10 cellular contexts compared by ENCODE assay signal in the genomic region with DNA sequence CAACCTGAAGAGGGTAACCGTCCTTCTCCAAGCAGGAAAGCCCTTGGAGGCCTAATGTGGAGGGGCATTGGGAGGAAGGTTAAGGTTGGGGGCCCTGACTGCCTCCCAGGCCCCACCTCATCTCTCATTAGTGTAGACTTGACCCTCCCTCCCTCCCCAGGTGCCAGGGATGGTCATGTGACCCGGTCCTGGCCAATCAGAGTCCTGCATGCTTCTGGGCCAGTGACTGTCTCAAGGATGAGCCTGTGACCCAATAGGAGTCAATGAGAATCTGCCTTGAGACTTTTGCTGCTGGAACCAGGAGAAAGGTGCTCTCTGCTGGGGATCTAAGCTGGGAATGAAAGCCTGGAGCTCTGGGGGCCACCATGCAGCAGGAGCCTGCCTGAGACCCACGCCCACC.
A peak's percentile ranks its signal among the peaks of the same experiment; 100 is the strongest.
DNase-seq lines count a peak whose midpoint lies in the region; ATAC-seq and TF ChIP-seq lines count a peak whose summit lies in the region.
"Had no signal": no experiment of that assay in that cellular context is flagged by ENCODE, and none has a peak within 500 bp of the region (broad histone marks: within the 10 kb centered on the region; RNA-seq: fewer than 3 reads in every experiment).

No MANE protein-coding gene starts in this region.

- WGBS in body of pancreas, 2 donors: 82 to 87% methylated on average over 3 of the region's 3 CpGs

- peaks cover 100% of the 10 kb centered on the region for H3K4me1 ChIP-seq in left ventricle myocardium inferior
- H3K4me1 ChIP-seq in OCI-LY7 (ENCODE audit: insufficient read depth, low read length, poor library complexity, severe bottlenecking): peaks cover 17% of the 10 kb centered on the region
- peaks cover 57% of the 10 kb centered on the region for H3K4me1 ChIP-seq in body of pancreas

- no peaks in the 10 kb centered on the region for H3K9me3 ChIP-seq in left ventricle myocardium inferior (replicated peaks)
- H3K9me3 ChIP-seq in OCI-LY7 (ENCODE audit: low read length): no peaks in the 10 kb centered on the region
- H3K9me3 ChIP-seq in body of pancreas: no peaks in the 10 kb centered on the region

- H3K27ac ChIP-seq in left ventricle myocardium inferior (replicated peaks) (peak overlapping the region; percentile 83), OCI-LY7 (ENCODE audit: low read depth, low read length, poor library complexity, severe bottlenecking) (no peak overlapping the region), temporal lobe (ENCODE audit: low read depth, low read length) (peak overlapping the region; percentile 77), body of pancreas (peak overlapping the region in 2 of 4 donors; percentile 78 to 84)

- no peak overlapping the region for H2AFZ ChIP-seq in OCI-LY7 (ENCODE audit: low read length)

- POLR2A ChIA-PET in OCI-LY7 (lab: Charles Lee): no interaction called here

- H3K4me2 ChIP-seq in OCI-LY7 (ENCODE audit: low read length): no peak overlapping the region

- H3K4me3 Mint-ChIP-seq in stimulated activated memory B cell treated with anti-CD40 and anti-IgM and Interleukin-4, amounts not matched to agents 10 μg/mL and 1 μg/mL and 100 μg/mL, for 72 hours: no peak overlapping the region
- H3K4me3 Mint-ChIP-seq: CD8-positive, alpha-beta T cell had no signal

- H3K9me2 ChIP-seq in OCI-LY7 (ENCODE audit: insufficient read depth, low read length): no peaks in the 10 kb centered on the region

- H3K36me3 ChIP-seq in left ventricle myocardium inferior: peaks cover 15% of the 10 kb centered on the region
- H3K36me3 ChIP-seq in OCI-LY7 (ENCODE audit: insufficient read depth, low read length): peaks cover 8% of the 10 kb centered on the region; the same call in 1 of the 2 replicates
- no peaks in the 10 kb centered on the region for H3K36me3 ChIP-seq in body of pancreas (replicated peaks in 1 of 2; ENCODE audit: insufficient read depth in 1 of 2, low read depth in 2 of 2)

- peaks cover 30% of the 10 kb centered on the region for H3K36me3 Mint-ChIP-seq in stimulated activated memory B cell treated with anti-CD40 and anti-IgM and Interleukin-4, amounts not matched to agents 10 μg/mL and 1 μg/mL and 100 μg/mL, for 72 hours

- no TSS peak for BruUV-seq in OCI-LY7 (replicated peaks; lab: Mats Ljungman, UMichigan)

- CTCF ChIA-PET in OCI-LY7 (lab: Charles Lee; ENCODE audit: unreplicated experiment): no interaction called here

- intact Hi-C loops in left ventricle myocardium inferior (cut with micrococcal nuclease): no loop called here
- intact Hi-C loops in Right ventricle myocardium superior (cut with DNase I): no loop called here
- intact Hi-C loops in OCI-LY7 (cut with micrococcal nuclease; ENCODE audit: unreplicated experiment): no loop called here
- intact Hi-C loops in body of pancreas (cut with DNase I): loop anchor here (10.0 kb wide), 1 partner anchor 122 kb away; no protein-coding TSS in a partner anchor

- ATAC-seq in Right ventricle myocardium superior (ENCODE audit: poor library complexity) (no peak), body of pancreas (no peak), HG02885 (IDR thresholded peaks at IDR 0.05; ENCODE audit: poor library complexity, unreplicated experiment) (no peak)
- no peak for ATAC-seq in stimulated activated memory B cell treated with anti-CD40 and anti-IgM and Interleukin-4, amounts not matched to agents 10 μg/mL and 1 μg/mL and 100 μg/mL, for 72 hours
- ATAC-seq: CD8-positive, alpha-beta T cell had no signal

- H3K27me3 ChIP-seq in left ventricle myocardium inferior (ENCODE audit: low read depth) (no peaks in the 10 kb centered on the region), body of pancreas (no peaks in the 10 kb centered on the region)

- peaks cover 88% of the 10 kb centered on the region for H3K4me1 Mint-ChIP-seq in stimulated activated memory B cell treated with anti-CD40 and anti-IgM and Interleukin-4, amounts not matched to agents 10 μg/mL and 1 μg/mL and 100 μg/mL, for 72 hours

- no peak for TF ChIP-seq CTCF in left ventricle myocardium inferior (IDR thresholded peaks at IDR 0.05; ENCODE audit: borderline replicate concordance)
- no peak for TF ChIP-seq CTCF in OCI-LY7 (conservative IDR thresholded peaks at IDR 0.05; ENCODE audit: low read length)
- no peak for TF ChIP-seq CTCF in body of pancreas (IDR thresholded peaks at IDR 0.05)

- H4K20me1 ChIP-seq in OCI-LY7 (ENCODE audit: insufficient read depth, low read length): peaks cover 18% of the 10 kb centered on the region; the same call in 1 of the 2 replicates

- DNase-seq in left ventricle myocardium inferior: no peak
- DNase-seq in Right ventricle myocardium superior: no peak
- DNase-seq in OCI-LY7 (ENCODE audit: low spot score): peak; percentile 53
- DNase-seq in erythroblast (lab: John Stamatoyannopoulos, UW): peak; percentile 26 to 43
- DNase-seq in body of pancreas: no peak
- DNase-seq: CD8-positive, alpha-beta T cell; NCI-H1092 had no signal

- H3K27me3 Mint-ChIP-seq in stimulated activated memory B cell treated with anti-CD40 and anti-IgM and Interleukin-4, amounts not matched to agents 10 μg/mL and 1 μg/mL and 100 μg/mL, for 72 hours: no peaks in the 10 kb centered on the region

- no peaks in the 10 kb centered on the region for H3K9me3 Mint-ChIP-seq in stimulated activated memory B cell treated with anti-CD40 and anti-IgM and Interleukin-4, amounts not matched to agents 10 μg/mL and 1 μg/mL and 100 μg/mL, for 72 hours
- H3K9me3 Mint-ChIP-seq: CD8-positive, alpha-beta T cell had no signal

- H3K27ac Mint-ChIP-seq in stimulated activated memory B cell treated with anti-CD40 and anti-IgM and Interleukin-4, amounts not matched to agents 10 μg/mL and 1 μg/mL and 100 μg/mL, for 72 hours: no peak overlapping the region
- H3K27ac Mint-ChIP-seq: CD8-positive, alpha-beta T cell had no signal

- H3K79me2 ChIP-seq in OCI-LY7 (ENCODE audit: insufficient read depth, low read depth, low read length): no peaks in the 10 kb centered on the region

- no peak overlapping the region for H3K4me3 ChIP-seq in left ventricle myocardium inferior
- no peak overlapping the region for H3K4me3 ChIP-seq in OCI-LY7 (ENCODE audit: low read depth, low read length, poor library complexity, severe bottlenecking)
- no peak overlapping the region for H3K4me3 ChIP-seq in body of pancreas

- TF ChIP-seq POLR2A in erythroblast (IDR thresholded peaks at IDR 0.05; ENCODE audit: low read length): no peak
- no peak for TF ChIP-seq POLR2A in body of pancreas (IDR thresholded peaks at IDR 0.05)

Comparison
In these comparisons a context has a peak if more than half of its experiments do, and no peak if none do; other contexts are left out.
1. DNase-seq: peak in OCI-LY7 (single experiment) and erythroblast (2 of 2); none in left ventricle myocardium inferior (single experiment), Right ventricle myocardium superior (single experiment) and body of pancreas (0 of 4).